ENCODE assay signal across 8 cellular contexts in the genomic region with DNA sequence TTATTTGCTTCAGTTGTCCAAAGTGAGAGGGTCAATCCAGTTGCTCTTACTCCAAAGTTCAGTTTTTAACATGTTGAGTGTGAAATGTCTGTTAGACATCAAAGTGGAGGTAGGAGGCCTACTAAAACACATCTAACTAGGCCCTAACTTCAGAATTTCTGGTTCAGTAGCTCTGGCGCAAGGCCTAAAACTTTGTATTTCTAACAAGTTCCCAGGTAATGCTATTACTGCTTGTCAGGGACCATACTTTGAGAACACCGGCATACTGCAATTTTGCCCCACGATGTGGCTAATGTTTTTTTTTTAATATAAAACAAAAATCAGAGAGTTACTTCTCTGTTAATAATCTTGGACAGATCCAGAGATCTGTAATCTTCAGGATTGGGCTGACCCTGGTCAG.
"Had no signal": no experiment of that assay in that cellular context is flagged by ENCODE, and none has a peak within 500 bp of the region (broad histone marks: within the 10 kb centered on the region; RNA-seq: fewer than 3 reads in every experiment).

No MANE protein-coding gene starts in this region.

- H3K4me3 Mint-ChIP-seq: IgD-negative memory B cell had no signal

- H3K27me3 Mint-ChIP-seq: IgD-negative memory B cell had no signal

- DNase-seq: IMR-90, KBM-7, KG1 had no signal

- FAIRE-seq: HepG2, HTR-8/SVneo, K562 had no signal

- H3K27ac Mint-ChIP-seq: IgD-negative memory B cell had no signal

- H3K4me3 ChIP-seq: K562 had no signal

- H3K27ac ChIP-seq: HL-60 had no signal

- H3K4me1 Mint-ChIP-seq: IgD-negative memory B cell had no signal
